ENCODE assay signal across 8 cellular contexts in genomic region chr2:64213607-64214275, GRCh38.
DNase-seq lines count a peak whose midpoint lies in the region; ATAC-seq and TF ChIP-seq lines count a peak whose summit lies in the region.

No MANE protein-coding gene starts in this region.

- intact Hi-C loops in esophagus muscularis mucosa (cut with DNase I), result no loop called here

- no peak overlapping the region for H3K4me3 ChIP-seq in esophagus muscularis mucosa

- no peaks in the 10 kb centered on the region for H3K27me3 ChIP-seq in esophagus muscularis mucosa

- peak overlapping the region; percentile 64 to 91 (median 86) for H3K4me3 Mint-ChIP-seq in IgD-negative memory B cell

- DNase-seq in GM13977 (ENCODE audit: low spot score), result peak; percentile 28
- no peak for DNase-seq in esophagus muscularis mucosa (ENCODE audit: extremely low spot score)
- no peak for DNase-seq in AG08395 (ENCODE audit: low spot score)
- no peak for DNase-seq in DMS53 treated with DMSO at 0.1 percent for 48 hours (lab: John Stamatoyannopoulos, UW; ENCODE audit: unreplicated experiment)
- DNase-seq in GF-D8 (lab: John Stamatoyannopoulos, UW), result no peak
- no peak for DNase-seq in C1 segment of cervical spinal cord (lab: John Stamatoyannopoulos, UW)

- peak; percentile 50 for ATAC-seq in GM21447 (IDR thresholded peaks at IDR 0.05; ENCODE audit: unreplicated experiment)

- H3K36me3 ChIP-seq in esophagus muscularis mucosa, result no peaks in the 10 kb centered on the region

- no peak for TF ChIP-seq EP300 in esophagus muscularis mucosa (IDR thresholded peaks at IDR 0.05)

- in situ Hi-C loops in GM13977 (cut with MboI; ENCODE audit: low pct_unique_long_range_greater_than_20kb, low sequenced_read_pairs, unreplicated experiment), result no loop called here

- peaks cover 6% of the 10 kb centered on the region for H3K36me3 Mint-ChIP-seq in IgD-negative memory B cell

- no peaks in the 10 kb centered on the region for H3K9me3 ChIP-seq in esophagus muscularis mucosa

- peaks cover 39 to 56% (median 45%) of the 10 kb centered on the region in 3 donors for H3K4me1 Mint-ChIP-seq in IgD-negative memory B cell

- H3K27me3 Mint-ChIP-seq in IgD-negative memory B cell, result no peaks in the 10 kb centered on the region

- H3K27ac ChIP-seq in esophagus muscularis mucosa (replicated peaks in 1 of 4), result peak overlapping the region; percentile 42 to 56 (median 48)

- H3K27ac Mint-ChIP-seq in IgD-negative memory B cell, result peak overlapping the region; percentile 96 to 98 (median 97)

- 70% methylated on average over 5 of the region's 5 CpGs for WGBS in esophagus muscularis mucosa

- TF ChIP-seq CTCF in GM13977 (IDR thresholded peaks at IDR 0.05; ENCODE audit: extremely low read depth, insufficient read depth, missing control alignments) (no peak), esophagus muscularis mucosa (IDR thresholded peaks at IDR 0.05) (no peak)

- peaks cover 14 to 23% (median 18%) of the 10 kb centered on the region in 4 donors for H3K4me1 ChIP-seq in esophagus muscularis mucosa

- no peaks in the 10 kb centered on the region for H3K9me3 Mint-ChIP-seq in IgD-negative memory B cell

- TF ChIP-seq POLR2A in esophagus muscularis mucosa (IDR thresholded peaks at IDR 0.05; ENCODE audit: low read depth), result no peak
